8 cellular contexts compared by ENCODE assay signal in genomic region chr3:184154909-184155643, GRCh38. TPM values are rescaled to one million over a fixed set of nuclear protein-coding genes. Genes with fewer than 3 reads are reported as not detected.
DNase-seq lines count a peak whose midpoint lies in the region; ATAC-seq and TF ChIP-seq lines count a peak whose summit lies in the region.

TSS of gene DVL3 (plus strand) at chr3:184155377. CDS start at chr3:184155636, 259 bp downstream.

- no peak for TF ChIP-seq POLR2A in spleen (IDR thresholded peaks at IDR 0.05)

- H3K27me3 ChIP-seq in kidney epithelial cell (ENCODE audit: control insufficient read depth, insufficient read depth, low read length): no peaks in the 10 kb centered on the region
- no peaks in the 10 kb centered on the region for H3K27me3 ChIP-seq in spleen (replicated peaks in 1 of 7)

- no peak for TF ChIP-seq CTCF in VCaP (conservative IDR thresholded peaks at IDR 0.05)
- no peak for TF ChIP-seq CTCF in choroid plexus epithelial cell (conservative IDR thresholded peaks at IDR 0.05; ENCODE audit: low read depth, low read length)
- no peak for TF ChIP-seq CTCF in kidney epithelial cell (IDR thresholded peaks at IDR 0.05; ENCODE audit: insufficient read depth, low read length, poor library complexity, severe bottlenecking)
- TF ChIP-seq CTCF in spleen (IDR thresholded peaks at IDR 0.05 in 8 of 11, conservative IDR thresholded peaks at IDR 0.05 in 3 of 11): no peak

- 1 to 3% (median 1%) methylated on average over 27 to 84 of the region's 84 CpGs for WGBS in spleen, 5 donors

- no peaks in the 10 kb centered on the region for H3K9me3 ChIP-seq in spleen

- no peaks in the 10 kb centered on the region for H3K36me3 ChIP-seq in kidney epithelial cell (ENCODE audit: control insufficient read depth, insufficient read depth, low read length)
- H3K36me3 ChIP-seq in spleen: no peaks in the 10 kb centered on the region

- peak; percentile 82 for ATAC-seq in HG02678 (IDR thresholded peaks at IDR 0.05; ENCODE audit: unreplicated experiment)

- H3K27ac ChIP-seq in VCaP (peak within 1 kb of the TSS; percentile 90), spleen (peak within 1 kb of the TSS; percentile 28 to 90 (median 85))

- intact Hi-C loops in spleen (cut with DNase I; ENCODE audit: low total_unique reads): loop anchor here (10.0 kb wide), 1 partner anchor 90 kb away; the partner anchor contains the start of genes ALG3 and EEF1AKMT4

- H3K4me3 ChIP-seq in choroid plexus epithelial cell (ENCODE audit: low read depth, low read length) (peak within 1 kb of the TSS; percentile 92), kidney epithelial cell (ENCODE audit: low read depth, low read length) (peak within 1 kb of the TSS; percentile 96), spleen (peak within 1 kb of the TSS; percentile 44 to 94 (median 78))

- H3K4me1 ChIP-seq in spleen: peaks cover 19 to 55% (median 50%) of the 10 kb centered on the region in 6 donors

- DNase-seq in stimulated activated CD4-positive, alpha-beta T cell treated with anti-CD3 and anti-CD28 coated beads, Interleukin-12 subunit alpha, Interleukin-12 subunit beta, amount 100 ng/mL, for 4 hours: peak; percentile 38
- no peak for DNase-seq in stimulated activated CD4-positive, alpha-beta T cell treated with anti-CD3 and anti-CD28 coated beads, Interleukin-1b, Interleukin-23, amount 100 ng/mL, for 48 hours
- DNase-seq in NCI-H146 (lab: John Stamatoyannopoulos, UW): peak; percentile 83
- DNase-seq in choroid plexus epithelial cell (ENCODE audit: low read depth): peak; percentile 56
- DNase-seq in kidney epithelial cell (ENCODE audit: low read depth): no peak
- peak; percentile 93 for DNase-seq in spleen

RNA-seq across cellular contexts. Expression of gene DVL3, which starts in this region (rescaled TPM):
- total RNA-seq in kidney epithelial cell (51.7 and 61.6 TPM in 2 replicates), spleen (10 to 100 TPM; 40.3 to 67.3 (median 54.2) TPM)
- 10 to 100 TPM; 12.3 to 28.2 (median 15.8) TPM for polyA plus RNA-seq in spleen

Comparison
In these comparisons a context has a peak if more than half of its experiments do, and no peak if none do; other contexts are left out.
1. DNase-seq: peak in stimulated activated CD4-positive, alpha-beta T cell treated with anti-CD3 and anti-CD28 coated beads, Interleukin-12 subunit alpha, Interleukin-12 subunit beta, amount 100 ng/mL, for 4 hours (single experiment), NCI-H146 (single experiment), choroid plexus epithelial cell (single experiment) and spleen (single experiment); none in stimulated activated CD4-positive, alpha-beta T cell treated with anti-CD3 and anti-CD28 coated beads, Interleukin-1b, Interleukin-23, amount 100 ng/mL, for 48 hours (single experiment) and kidney epithelial cell (single experiment).
2. Peak in every context shown above with its lines, with median percentiles within 50 percentile points of each other: H3K4me3 ChIP-seq.